In genomic region chr10:110336111-110336721, GRCh38 we compare ENCODE assay signal across 1 cellular context.
TF ChIP-seq lines count a peak whose summit lies in the region.

No MANE protein-coding gene starts in this region.

TF ChIP-seq in HepG2, 621 proteins besides CTCF, POLR2A, EP300 and RAD21:
- TF ChIP-seq ATF5 (CRISPR knock-in tag; IDR thresholded peaks at IDR 0.05; ENCODE audit: low read depth) (no peak), USF2 (IDR thresholded peaks at IDR 0.05; ENCODE audit: low read depth, low read length) (no peak), USF2 (CRISPR knock-in tag; IDR thresholded peaks at IDR 0.05; ENCODE audit: borderline replicate concordance) (no peak), PAF1 (CRISPR knock-in tag; IDR thresholded peaks at IDR 0.05) (no peak), REL (CRISPR knock-in tag; conservative IDR thresholded peaks at IDR 0.05) (no peak), SSRP1 (CRISPR knock-in tag; IDR thresholded peaks at IDR 0.05) (no peak), ZNF24 (IDR thresholded peaks at IDR 0.05) (no peak), STAG1 (CRISPR knock-in tag; IDR thresholded peaks at IDR 0.05) (no peak), YY1 (IDR thresholded peaks at IDR 0.05; ENCODE audit: insufficient read depth, insufficient replicate concordance, low read depth, low read length) (no peak), ZNF607 (CRISPR knock-in tag; IDR thresholded peaks at IDR 0.05; ENCODE audit: borderline replicate concordance) (no peak), ATF4 (CRISPR knock-in tag; IDR thresholded peaks at IDR 0.05) (no peak), ZMAT5 (CRISPR knock-in tag; IDR thresholded peaks at IDR 0.05; ENCODE audit: borderline replicate concordance, low read depth) (no peak), GRHL1 (CRISPR knock-in tag; conservative IDR thresholded peaks at IDR 0.05) (no peak), ZBTB2 (CRISPR knock-in tag; IDR thresholded peaks at IDR 0.05; ENCODE audit: low read depth) (no peak), PCBP2 (optimal IDR thresholded peaks at IDR 0.05; ENCODE audit: low read depth, low read length, poor library complexity, severe bottlenecking) (no peak), HNRNPH1 (optimal IDR thresholded peaks at IDR 0.05; ENCODE audit: low read depth, low read length) (no peak), SP2 (CRISPR knock-in tag; IDR thresholded peaks at IDR 0.05) (no peak), ZNF383 (CRISPR knock-in tag; IDR thresholded peaks at IDR 0.05; ENCODE audit: borderline replicate concordance) (no peak)
